In genomic region chr4:17447675-17448298, GRCh38 we compare ENCODE assay signal across 8 cellular contexts.
DNase-seq lines count a peak whose midpoint lies in the region; FAIRE-seq and TF ChIP-seq lines count a peak whose summit lies in the region.

No MANE protein-coding gene starts in this region.

- H3K79me2 ChIP-seq in Karpas-422 (ENCODE audit: low read length) (no peaks in the 10 kb centered on the region), astrocyte (ENCODE audit: insufficient read depth, low read length) (no peaks in the 10 kb centered on the region)

- H3K27me3 ChIP-seq in H7 (ENCODE audit: control insufficient read depth, insufficient read depth, low read length) (no peaks in the 10 kb centered on the region), Karpas-422 (ENCODE audit: low read length) (no peaks in the 10 kb centered on the region), astrocyte (ENCODE audit: insufficient read depth, low read length) (no peaks in the 10 kb centered on the region)

- no peak overlapping the region for H3K27ac ChIP-seq in Karpas-422 (ENCODE audit: low read length)
- no peak overlapping the region for H3K27ac ChIP-seq in astrocyte (ENCODE audit: low read depth, low read length)

- H3K4me1 Mint-ChIP-seq in astrocyte (ENCODE audit: low read depth, unreplicated experiment), result peaks cover 5% of the 10 kb centered on the region

- H3K4me3 ChIP-seq in H7 (ENCODE audit: insufficient read depth, low read depth, low read length) (no peak overlapping the region), Karpas-422 (ENCODE audit: low read length) (no peak overlapping the region), astrocyte (ENCODE audit: insufficient read depth, low read depth, low read length) (no peak overlapping the region)

- H2AFZ ChIP-seq in Karpas-422 (ENCODE audit: low read length), result no peak overlapping the region
- H2AFZ ChIP-seq in astrocyte (ENCODE audit: low read depth, low read length), result no peak overlapping the region

- H3K9me3 Mint-ChIP-seq in astrocyte (ENCODE audit: unreplicated experiment), result peaks cover 24% of the 10 kb centered on the region

- no peaks in the 10 kb centered on the region for H3K9me2 ChIP-seq in Karpas-422 (replicated peaks; ENCODE audit: insufficient read depth, low read length)

- H3K36me3 ChIP-seq in H7 (replicated peaks; ENCODE audit: control insufficient read depth, insufficient read depth, low read length) (no peaks in the 10 kb centered on the region), Karpas-422 (ENCODE audit: insufficient read depth, low read length) (no peaks in the 10 kb centered on the region), astrocyte (ENCODE audit: insufficient read depth, low read length) (no peaks in the 10 kb centered on the region)

- H3K9ac ChIP-seq in Karpas-422 (ENCODE audit: low read length) (no peak overlapping the region), astrocyte (ENCODE audit: low read length) (no peak overlapping the region)

- peak; percentile 76 for TF ChIP-seq CTCF in astrocyte (IDR thresholded peaks at IDR 0.05; ENCODE audit: insufficient read depth, low read depth, low read length)

- H3K4me2 ChIP-seq in Karpas-422 (ENCODE audit: low read depth, low read length, poor library complexity, severe bottlenecking) (no peak overlapping the region), astrocyte (ENCODE audit: low read length) (no peak overlapping the region)

- peak; percentile 93 for FAIRE-seq in astrocyte (lab: Jason Lieb, UNC)

- DNase-seq in SIG-M5 treated with dmso at 0.1 percent for 504 hours (lab: John Stamatoyannopoulos, UW; ENCODE audit: unreplicated experiment) (peak; percentile 73), SIG-M5 (lab: John Stamatoyannopoulos, UW) (no peak), H7 (peak; percentile 54), Karpas-422 (peak; percentile 88), SK-MEL-5 (ENCODE audit: low read depth, low spot score) (peak; percentile 82), astrocyte (ENCODE audit: low read depth) (peak; percentile 73), hippocampal formation (lab: John Stamatoyannopoulos, UW) (peak; percentile 52 to 71), smooth muscle cell of the brain vasculature (ENCODE audit: low read depth, low spot score) (peak; percentile 50)

- no peak overlapping the region for H3K4me3 Mint-ChIP-seq in astrocyte (ENCODE audit: unreplicated experiment)

- H3K9me3 ChIP-seq in Karpas-422 (ENCODE audit: low read length), result no peaks in the 10 kb centered on the region
- H3K9me3 ChIP-seq in astrocyte (ENCODE audit: insufficient read depth, low read depth, low read length), result no peaks in the 10 kb centered on the region

- no peaks in the 10 kb centered on the region for H4K20me1 ChIP-seq in Karpas-422 (ENCODE audit: insufficient read depth, low read depth, low read length)
- no peaks in the 10 kb centered on the region for H4K20me1 ChIP-seq in astrocyte (ENCODE audit: insufficient read depth, low read length)

- in situ Hi-C loops in SK-MEL-5 (cut with HindIII; ENCODE audit: low pct_unique_long_range_greater_than_20kb, low sequenced_read_pairs), result no loop called here

- H3K36me3 Mint-ChIP-seq in astrocyte (ENCODE audit: low read depth, unreplicated experiment), result peaks cover 3% of the 10 kb centered on the region

- no peak overlapping the region for H3K27ac Mint-ChIP-seq in astrocyte (ENCODE audit: unreplicated experiment)

- no peaks in the 10 kb centered on the region for H3K27me3 Mint-ChIP-seq in astrocyte (ENCODE audit: low read depth, unreplicated experiment)

- H3K4me1 ChIP-seq in Karpas-422 (ENCODE audit: low read length) (no peaks in the 10 kb centered on the region), astrocyte (ENCODE audit: insufficient read depth, low read length) (peaks cover 9% of the 10 kb centered on the region)
